In genomic region chr3:85255954-85256353, GRCh38 we compare ENCODE assay signal across 24 cellular contexts.
A peak's percentile ranks its signal among the peaks of the same experiment; 100 is the strongest.
DNase-seq lines count a peak whose midpoint lies in the region; ATAC-seq and TF ChIP-seq lines count a peak whose summit lies in the region.
"Had no signal": no experiment of that assay in that cellular context is flagged by ENCODE, and none has a peak within 500 bp of the region (broad histone marks: within the 10 kb centered on the region; RNA-seq: fewer than 3 reads in every experiment).

No MANE protein-coding gene starts in this region.

- H3K4me2 ChIP-seq in OCI-LY3 (ENCODE audit: low read length) = 0 out of 2 replicates have a peak overlapping the region, but pooled peaks have one; percentile 2

- TF ChIP-seq CTCF in OCI-LY3 (IDR thresholded peaks at IDR 0.05; ENCODE audit: low read depth, low read length) (no peak), choroid plexus epithelial cell (conservative IDR thresholded peaks at IDR 0.05; ENCODE audit: low read depth, low read length) (no peak)

- no peak overlapping the region for H3K27ac ChIP-seq in OCI-LY3 (ENCODE audit: low read length)
- H3K27ac ChIP-seq: esophagus muscularis mucosa, pancreas, thyroid gland had no signal

- H4K20me1 ChIP-seq in OCI-LY3 (ENCODE audit: insufficient read depth, low read length) = no peaks in the 10 kb centered on the region

- no peaks in the 10 kb centered on the region for H3K79me2 ChIP-seq in OCI-LY3 (ENCODE audit: low read length)

- H2AFZ ChIP-seq in OCI-LY3 (ENCODE audit: low read depth, low read length) = no peak overlapping the region; the same call in 1 of the 2 replicates

- H3K27me3 ChIP-seq in H7 (ENCODE audit: control insufficient read depth, insufficient read depth, low read length) = no peaks in the 10 kb centered on the region
- H3K27me3 ChIP-seq in OCI-LY3 (ENCODE audit: low read depth, low read length) = no peaks in the 10 kb centered on the region
- H3K27me3 ChIP-seq: esophagus muscularis mucosa, pancreas, thyroid gland had no signal

- H3K4me1 ChIP-seq in OCI-LY3 (ENCODE audit: low read length) = peaks cover 3% of the 10 kb centered on the region; the same call in 1 of the 2 replicates
- H3K4me1 ChIP-seq: esophagus muscularis mucosa, pancreas, thyroid gland had no signal

- no peak overlapping the region for H3K9ac ChIP-seq in OCI-LY3 (ENCODE audit: low read length)

- H3K9me3 ChIP-seq in OCI-LY3 (ENCODE audit: insufficient read depth, low read length) = no peaks in the 10 kb centered on the region
- H3K9me3 ChIP-seq: esophagus muscularis mucosa, pancreas, thyroid gland had no signal

- H3K4me3 ChIP-seq in H7 (ENCODE audit: insufficient read depth, low read depth, low read length) (no peak overlapping the region), OCI-LY3 (ENCODE audit: low read length) (no peak overlapping the region), choroid plexus epithelial cell (ENCODE audit: low read depth, low read length) (no peak overlapping the region)
- H3K4me3 ChIP-seq: esophagus muscularis mucosa, pancreas, thyroid gland had no signal

- DNase-seq in H7 (peak; percentile 1), choroid plexus epithelial cell (ENCODE audit: low read depth) (peak; percentile 18), occipital lobe (lab: John Stamatoyannopoulos, UW) (peak; percentile 28), NCI-H446 treated with DMSO at 0.1 percent for 48 hours (lab: John Stamatoyannopoulos, UW) (no peak), GOT3 (lab: John Stamatoyannopoulos, UW) (no peak)
- DNase-seq in activated CD8-positive, alpha-beta memory T cell treated with anti-CD3 and anti-CD28 coated beads, Interleukin-2, amount 50 U/mL, for 48 hours = no peak
- DNase-seq: effector memory CD4-positive, alpha-beta T cell; EL; foreskin melanocyte; immature natural killer cell; KBM-7; naive thymus-derived CD8-positive, alpha-beta T cell; NCI-H1436; NCI-H2171 treated with DMSO at 0.1 percent for 48 hours; NCI-H774; pancreas; stimulated activated naive CD8-positive, alpha-beta T cell treated with anti-CD3 and anti-CD28 coated beads, Interleukin-15, Interleukin-2, amounts not matched to agents 100 U/mL and 50 U/mL, for 24 hours; thyroid gland had no signal

- H3K36me3 ChIP-seq in H7 (replicated peaks; ENCODE audit: control insufficient read depth, insufficient read depth, low read length) (no peaks in the 10 kb centered on the region), OCI-LY3 (replicated peaks; ENCODE audit: low read depth, low read length) (no peaks in the 10 kb centered on the region)
- H3K36me3 ChIP-seq: esophagus muscularis mucosa, pancreas, thyroid gland had no signal

- no peak for ATAC-seq in GM19035 (IDR thresholded peaks at IDR 0.05; ENCODE audit: unreplicated experiment)
- ATAC-seq: activated T-helper 17 cell treated with anti-CD3 and anti-CD28 coated beads, Interleukin-2, amount 50 U/mL, for 72 hours; left lobe of liver; naive thymus-derived CD8-positive, alpha-beta T cell; pancreas; sciatic nerve; stimulated activated naive CD8-positive, alpha-beta T cell treated with anti-CD3 and anti-CD28 coated beads, Interleukin-15, Interleukin-2, amounts not matched to agents 100 U/mL and 50 U/mL, for 24 hours had no signal

Comparison
In these comparisons a context has a peak if more than half of its experiments do, and no peak if none do; other contexts are left out.
1. DNase-seq: peak in H7 (single experiment), choroid plexus epithelial cell (single experiment) and occipital lobe (single experiment); none in activated CD8-positive, alpha-beta memory T cell treated with anti-CD3 and anti-CD28 coated beads, Interleukin-2, amount 50 U/mL, for 48 hours (single experiment), NCI-H446 treated with DMSO at 0.1 percent for 48 hours (single experiment) and GOT3 (single experiment).